Comparison of ENCODE assay signal across 9 cellular contexts in genomic region chr4:106316773-106317409, GRCh38. TPM values are rescaled to one million over a fixed set of nuclear protein-coding genes. Genes with fewer than 3 reads are reported as not detected.
A peak's percentile ranks its signal among the peaks of the same experiment; 100 is the strongest.
DNase-seq lines count a peak whose midpoint lies in the region; ATAC-seq and TF ChIP-seq lines count a peak whose summit lies in the region.
"Had no signal": no experiment of that assay in that cellular context is flagged by ENCODE, and none has a peak within 500 bp of the region (broad histone marks: within the 10 kb centered on the region; RNA-seq: fewer than 3 reads in every experiment).

No MANE protein-coding gene starts in this region.

- peak overlapping the region; percentile 100 for H3K27ac ChIP-seq in HL-60 (replicated peaks)
- H3K27ac ChIP-seq in neural progenitor cell: peak overlapping the region; percentile 96

- H3K27ac Mint-ChIP-seq in neural progenitor cell: no peak overlapping the region
- H3K27ac Mint-ChIP-seq in activated naive CD8-positive, alpha-beta T cell treated with anti-CD3 and anti-CD28 coated beads for 36 hours: no peak overlapping the region
- H3K27ac Mint-ChIP-seq in naive thymus-derived CD8-positive, alpha-beta T cell: no peak overlapping the region

- H3K4me2 ChIP-seq in neural progenitor cell: peak overlapping the region; percentile 91

- H3K36me3 Mint-ChIP-seq in neural progenitor cell: peaks cover 16% of the 10 kb centered on the region
- H3K36me3 Mint-ChIP-seq in activated naive CD8-positive, alpha-beta T cell treated with anti-CD3 and anti-CD28 coated beads for 36 hours: peaks cover 30% of the 10 kb centered on the region
- peaks cover 8 to 19% (median 13%) of the 10 kb centered on the region in 3 donors for H3K36me3 Mint-ChIP-seq in naive thymus-derived CD8-positive, alpha-beta T cell

- peak; percentile 1 for ATAC-seq in GM19351 (IDR thresholded peaks at IDR 0.05; ENCODE audit: unreplicated experiment)
- ATAC-seq in GM21737 (IDR thresholded peaks at IDR 0.05; ENCODE audit: unreplicated experiment): no peak
- no peak for ATAC-seq in naive thymus-derived CD8-positive, alpha-beta T cell

- H3K4me3 Mint-ChIP-seq in neural progenitor cell: no peak overlapping the region
- H3K4me3 Mint-ChIP-seq in activated naive CD8-positive, alpha-beta T cell treated with anti-CD3 and anti-CD28 coated beads for 36 hours: no peak overlapping the region
- no peak overlapping the region for H3K4me3 Mint-ChIP-seq in naive thymus-derived CD8-positive, alpha-beta T cell

- H3K4me1 ChIP-seq in neural progenitor cell: peaks cover 17% of the 10 kb centered on the region

- H3K4me3 ChIP-seq in HL-60 (replicated peaks; ENCODE audit: insufficient read depth, low read length) (peak overlapping the region; percentile 94), choroid plexus epithelial cell (ENCODE audit: low read depth, low read length) (peak overlapping the region; percentile 92), neural progenitor cell (peak overlapping the region; percentile 86)

- H3K36me3 ChIP-seq in neural progenitor cell: no peaks in the 10 kb centered on the region

- peaks cover 16% of the 10 kb centered on the region for H3F3A ChIP-seq in neural progenitor cell (ENCODE audit: low read depth)

- peak; percentile 6 to 52 for DNase-seq in HL-60 (ENCODE audit: low read depth in 1 of 2, low spot score in 1 of 2)
- peak; percentile 17 for DNase-seq in choroid plexus epithelial cell (ENCODE audit: low read depth)
- DNase-seq in neural progenitor cell (ENCODE audit: low spot score): peak; percentile 2
- no peak for DNase-seq in activated naive CD8-positive, alpha-beta T cell treated with anti-CD3 and anti-CD28 coated beads for 36 hours
- DNase-seq in cerebellum (ENCODE audit: low spot score): no peak
- DNase-seq in naive thymus-derived CD8-positive, alpha-beta T cell: no peak

- peaks cover 80% of the 10 kb centered on the region for H3K79me2 ChIP-seq in neural progenitor cell (ENCODE audit: low read depth)

- POLR2A ChIA-PET in naive thymus-derived CD8-positive, alpha-beta T cell (lab: Charles Lee): interaction anchor here (2.3 kb wide), 1 partner anchor 1404 kb away, joined by 14 read pairs; the partner anchor contains the start of gene PAPSS1

- no peaks in the 10 kb centered on the region for H3K27me3 Mint-ChIP-seq in neural progenitor cell (ENCODE audit: insufficient read depth, low read depth)
- H3K27me3 Mint-ChIP-seq in activated naive CD8-positive, alpha-beta T cell treated with anti-CD3 and anti-CD28 coated beads for 36 hours: no peaks in the 10 kb centered on the region
- H3K27me3 Mint-ChIP-seq in naive thymus-derived CD8-positive, alpha-beta T cell: no peaks in the 10 kb centered on the region

- peak overlapping the region; percentile 98 for H3K9ac ChIP-seq in neural progenitor cell

- H4K20me1 ChIP-seq in neural progenitor cell (ENCODE audit: low read depth): no peaks in the 10 kb centered on the region

- no peaks in the 10 kb centered on the region for H3K27me3 ChIP-seq in HL-60 (ENCODE audit: insufficient read depth, poor library complexity, severe bottlenecking)
- no peaks in the 10 kb centered on the region for H3K27me3 ChIP-seq in neural progenitor cell

- H2AFZ ChIP-seq in neural progenitor cell (replicated peaks): peak overlapping the region; percentile 90

- no peaks in the 10 kb centered on the region for H3K9me3 ChIP-seq in neural progenitor cell (ENCODE audit: low read depth)

- no peak for TF ChIP-seq CTCF in HL-60 (IDR thresholded peaks at IDR 0.05; ENCODE audit: insufficient read depth, low read length)
- TF ChIP-seq CTCF in choroid plexus epithelial cell (conservative IDR thresholded peaks at IDR 0.05; ENCODE audit: low read depth, low read length): no peak
- no peak for TF ChIP-seq CTCF in neural progenitor cell (IDR thresholded peaks at IDR 0.05)

- peaks cover 11% of the 10 kb centered on the region for H3K4me1 Mint-ChIP-seq in neural progenitor cell
- H3K4me1 Mint-ChIP-seq in activated naive CD8-positive, alpha-beta T cell treated with anti-CD3 and anti-CD28 coated beads for 36 hours: peaks cover 28% of the 10 kb centered on the region
- peaks cover 16 to 41% (median 32%) of the 10 kb centered on the region in 4 donors for H3K4me1 Mint-ChIP-seq in naive thymus-derived CD8-positive, alpha-beta T cell

- peaks cover 5% of the 10 kb centered on the region for H3K9me3 Mint-ChIP-seq in neural progenitor cell
- peaks cover 3% of the 10 kb centered on the region for H3K9me3 Mint-ChIP-seq in activated naive CD8-positive, alpha-beta T cell treated with anti-CD3 and anti-CD28 coated beads for 36 hours
- peaks cover 0 to 2% (median 0%) of the 10 kb centered on the region in 9 donors for H3K9me3 Mint-ChIP-seq in naive thymus-derived CD8-positive, alpha-beta T cell

RNA-seq across cellular contexts. Expression of gene AIMP1, which starts 0.5 kb away (rescaled TPM):
- total RNA-seq in neural progenitor cell (ENCODE audit: low replicate concordance): 35.5 and 64.2 TPM in 2 replicates
- total RNA-seq in activated naive CD8-positive, alpha-beta T cell treated with anti-CD3 and anti-CD28 coated beads for 36 hours: 10 to 100 TPM; 77.5 to 84.4 TPM
- 18.1 TPM for total RNA-seq in cerebellum
- 10 to 100 TPM; 56.1 to 62.9 TPM for total RNA-seq in naive thymus-derived CD8-positive, alpha-beta T cell
- 10 to 100 TPM; 64.6 to 95.5 (median 85.2) TPM for polyA plus RNA-seq in naive thymus-derived CD8-positive, alpha-beta T cell

RNA-seq across cellular contexts. Expression of gene TBCK, which starts 0.9 kb away (rescaled TPM):
- total RNA-seq in neural progenitor cell (ENCODE audit: low replicate concordance) (57.7 and 69.8 TPM in 2 replicates), cerebellum (109 TPM)
- 10 to 100 TPM; 21.2 to 21.5 TPM for total RNA-seq in activated naive CD8-positive, alpha-beta T cell treated with anti-CD3 and anti-CD28 coated beads for 36 hours
- total RNA-seq in naive thymus-derived CD8-positive, alpha-beta T cell: 10 to 100 TPM; 64.0 to 65.1 TPM
- polyA plus RNA-seq in naive thymus-derived CD8-positive, alpha-beta T cell: 10 to 100 TPM; 20.7 to 32.5 (median 21.9) TPM

RNA-seq across cellular contexts. Expression of gene GIMD1, which starts 51.7 kb away (rescaled TPM):
- total RNA-seq in neural progenitor cell (ENCODE audit: low replicate concordance) (not detected in 2 replicates), cerebellum (not detected)
- not detected for total RNA-seq in activated naive CD8-positive, alpha-beta T cell treated with anti-CD3 and anti-CD28 coated beads for 36 hours
- not detected for total RNA-seq in naive thymus-derived CD8-positive, alpha-beta T cell
- not detected for polyA plus RNA-seq in naive thymus-derived CD8-positive, alpha-beta T cell
- total RNA-seq: T-helper 2 cell treated with Interferon-gamma antibody and Interleukin-4, amounts not matched to agents 100 ng/mL and 5 ng/mL, for 36 hours had no signal

Comparison
In these comparisons a context has a peak if more than half of its experiments do, and no peak if none do; other contexts are left out.
1. DNase-seq: peak in HL-60 (2 of 2), choroid plexus epithelial cell (single experiment) and neural progenitor cell (single experiment); none in activated naive CD8-positive, alpha-beta T cell treated with anti-CD3 and anti-CD28 coated beads for 36 hours (single experiment), cerebellum (single experiment) and naive thymus-derived CD8-positive, alpha-beta T cell (0 of 10).
2. Peak in every context shown above with its lines, with median percentiles within 50 percentile points of each other: H3K4me3 ChIP-seq.